In the genomic region with DNA sequence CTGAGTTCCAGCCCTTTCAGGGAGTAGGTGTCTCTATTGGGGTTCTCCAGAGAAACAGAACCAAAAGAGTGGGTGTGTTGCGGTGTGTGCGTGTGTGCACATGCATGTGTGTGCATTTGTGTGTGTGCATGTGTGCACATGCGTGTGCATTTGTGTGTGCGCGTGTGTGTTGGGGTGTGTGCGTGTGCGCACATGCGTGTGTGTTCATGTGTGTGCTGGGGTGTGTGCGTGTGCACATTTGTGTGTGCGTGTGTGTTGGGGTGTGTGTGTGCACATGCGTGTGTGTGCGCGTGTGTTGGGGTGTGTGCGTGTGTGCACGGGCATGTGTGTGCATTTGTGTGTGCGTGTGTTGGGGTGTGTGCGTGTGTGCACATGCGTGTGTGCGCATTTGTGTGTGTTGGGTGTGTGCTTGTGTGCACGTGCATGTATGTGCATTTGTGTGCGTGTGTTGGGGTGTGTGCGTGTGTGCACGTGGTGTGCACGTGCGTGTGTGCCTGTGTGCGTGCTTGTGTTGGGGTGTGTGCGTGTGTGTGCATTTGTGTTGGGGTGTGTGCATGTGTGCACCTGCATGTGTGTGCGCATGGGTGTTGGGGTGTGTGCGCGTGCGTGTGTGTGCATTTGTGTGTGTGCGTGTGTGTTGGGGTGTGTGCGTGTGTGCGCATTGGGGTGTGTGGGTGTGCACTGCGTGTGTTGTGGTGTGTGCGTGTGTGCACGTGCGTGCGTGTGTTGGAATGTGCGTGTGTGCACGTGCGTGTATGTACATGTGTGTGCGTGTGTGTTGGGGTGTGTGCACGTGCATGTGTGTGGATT, we compare ENCODE assay signal across 2 cellular contexts.
A peak's percentile ranks its signal among the peaks of the same experiment; 100 is the strongest.
TF ChIP-seq lines count a peak whose summit lies in the region.

No MANE protein-coding gene starts in this region.

TF ChIP-seq in HEK293, 187 proteins besides CTCF, POLR2A, EP300 and RAD21:
- TF ChIP-seq ZNF561 (tag by site-specific recombination; IDR thresholded peaks at IDR 0.05; ENCODE audit: borderline replicate concordance) (no peak), ZNF391 (tag by site-specific recombination; IDR thresholded peaks at IDR 0.05; ENCODE audit: borderline replicate concordance, low read depth) (no peak)
- TF ChIP-seq, protein P1, sequence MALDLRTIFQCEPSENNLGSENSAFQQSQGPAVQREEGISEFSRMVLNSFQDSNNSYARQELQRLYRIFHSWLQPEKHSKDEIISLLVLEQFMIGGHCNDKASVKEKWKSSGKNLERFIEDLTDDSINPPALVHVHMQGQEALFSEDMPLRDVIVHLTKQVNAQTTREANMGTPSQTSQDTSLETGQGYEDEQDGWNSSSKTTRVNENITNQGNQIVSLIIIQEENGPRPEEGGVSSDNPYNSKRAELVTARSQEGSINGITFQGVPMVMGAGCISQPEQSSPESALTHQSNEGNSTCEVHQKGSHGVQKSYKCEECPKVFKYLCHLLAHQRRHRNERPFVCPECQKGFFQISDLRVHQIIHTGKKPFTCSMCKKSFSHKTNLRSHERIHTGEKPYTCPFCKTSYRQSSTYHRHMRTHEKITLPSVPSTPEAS (tag by site-specific recombination; IDR thresholded peaks at IDR 0.05), result peak; percentile 99

TF ChIP-seq in H1, 55 proteins besides CTCF, POLR2A, EP300 and RAD21:
- no peak for TF ChIP-seq KDM1A (IDR thresholded peaks at IDR 0.05; ENCODE audit: borderline replicate concordance, low read length)
- TF ChIP-seq BACH1 (IDR thresholded peaks at IDR 0.05; ENCODE audit: low read length), result no peak
- no peak for TF ChIP-seq TBP (IDR thresholded peaks at IDR 0.05; ENCODE audit: low read depth, low read length)
- no peak for TF ChIP-seq FOSL1 (IDR thresholded peaks at IDR 0.05; ENCODE audit: insufficient read depth, low read depth, low read length)
- no peak for TF ChIP-seq TAF7 (optimal IDR thresholded peaks at IDR 0.05; ENCODE audit: borderline replicate concordance, low read depth, low read length)
- TF ChIP-seq YY1 (IDR thresholded peaks at IDR 0.05; ENCODE audit: low read depth, low read length), result no peak
- no peak for TF ChIP-seq SAP30 (IDR thresholded peaks at IDR 0.05; ENCODE audit: insufficient read depth, insufficient replicate concordance, low read length)
- TF ChIP-seq EZH2 (IDR thresholded peaks at IDR 0.05; ENCODE audit: low read depth, low read length, severe bottlenecking), result no peak
- no peak for TF ChIP-seq BCL11A (IDR thresholded peaks at IDR 0.05; ENCODE audit: low read depth in 2 of 2, low read length in 2 of 2)
- no peak for TF ChIP-seq RFX5 (IDR thresholded peaks at IDR 0.05; ENCODE audit: borderline replicate concordance, low read depth, low read length)
TF ChIP-seq in H1: peak in this region for 0.
